In genomic region chr6:84657486-84657885, GRCh38 we compare ENCODE assay signal across 25 cellular contexts.
DNase-seq lines count a peak whose midpoint lies in the region; FAIRE-seq and TF ChIP-seq lines count a peak whose summit lies in the region.
"Had no signal": no experiment of that assay in that cellular context is flagged by ENCODE, and none has a peak within 500 bp of the region (broad histone marks: within the 10 kb centered on the region; RNA-seq: fewer than 3 reads in every experiment).

No MANE protein-coding gene starts in this region.

- no peak for FAIRE-seq in frontal cortex (lab: Jason Lieb, UNC)
- FAIRE-seq: A204.1, GM18507, HTR-8/SVneo had no signal

- no peaks in the 10 kb centered on the region for H3K79me2 ChIP-seq in mammary epithelial cell (ENCODE audit: insufficient read depth, low read length)

- H3K27me3 ChIP-seq in mammary epithelial cell (ENCODE audit: insufficient read depth, low read length): no peaks in the 10 kb centered on the region
- H3K27me3 ChIP-seq in breast epithelium: no peaks in the 10 kb centered on the region
- H3K27me3 ChIP-seq: BE2C, SJSA1 had no signal

- no TSS peak for BruUV-seq in mammary epithelial cell (replicated peaks; lab: Mats Ljungman, UMichigan)

- H3K4me3 ChIP-seq in mammary epithelial cell (replicated peaks in 1 of 3; ENCODE audit: insufficient read depth in 1 of 3, low read depth in 2 of 3, low read length in 3 of 3): no peak overlapping the region
- H3K4me3 ChIP-seq in breast epithelium: no peak overlapping the region
- no peak overlapping the region for H3K4me3 ChIP-seq in fibroblast of the aortic adventitia (ENCODE audit: low read depth, low read length)
- H3K4me3 ChIP-seq: GM23248, SJSA1 had no signal

- H3K4me1 ChIP-seq in mammary epithelial cell (ENCODE audit: insufficient read depth, low read length): no peaks in the 10 kb centered on the region
- no peaks in the 10 kb centered on the region for H3K4me1 ChIP-seq in breast epithelium

- intact Hi-C loops in mammary epithelial cell (cut with micrococcal nuclease) (no loop called here), breast epithelium (cut with DNase I; ENCODE audit: low total_unique reads) (no loop called here)
- intact Hi-C loops in activated naive CD4-positive, alpha-beta T cell treated with anti-CD3 and anti-CD28 coated beads for 36 hours (cut with micrococcal nuclease): no loop called here

- no peak overlapping the region for H3K4me3 Mint-ChIP-seq in activated naive CD4-positive, alpha-beta T cell treated with anti-CD3 and anti-CD28 coated beads for 36 hours

- H3K9me3 Mint-ChIP-seq in activated naive CD4-positive, alpha-beta T cell treated with anti-CD3 and anti-CD28 coated beads for 36 hours: no peaks in the 10 kb centered on the region

- in situ Hi-C loops in mammary epithelial cell (cut with MboI; ENCODE audit: low sequenced_read_pairs in 2 of 2): no loop called here

- dilution Hi-C loops in mammary epithelial cell (cut with HindIII; ENCODE audit: low sequenced_read_pairs): no loop called here

- 50% methylated on average over 2 of the region's 2 CpGs for WGBS in mammary epithelial cell (ENCODE audit: low coverage, missing lambda C conversion rate)

- no peaks in the 10 kb centered on the region for H3K36me3 Mint-ChIP-seq in activated naive CD4-positive, alpha-beta T cell treated with anti-CD3 and anti-CD28 coated beads for 36 hours (ENCODE audit: low read depth)

- H3K9me3 ChIP-seq in mammary epithelial cell (replicated peaks; ENCODE audit: insufficient read depth, low read length) (no peaks in the 10 kb centered on the region), breast epithelium (no peaks in the 10 kb centered on the region)
- H3K9me3 ChIP-seq: BE2C, SJSA1 had no signal

- H3K27ac Mint-ChIP-seq in activated naive CD4-positive, alpha-beta T cell treated with anti-CD3 and anti-CD28 coated beads for 36 hours: no peak overlapping the region

- no peaks in the 10 kb centered on the region for H4K20me1 ChIP-seq in mammary epithelial cell (ENCODE audit: insufficient read depth, low read length)

- H3K27me3 Mint-ChIP-seq in activated naive CD4-positive, alpha-beta T cell treated with anti-CD3 and anti-CD28 coated beads for 36 hours (ENCODE audit: low read depth): no peaks in the 10 kb centered on the region

- DNase-seq in mammary epithelial cell (peak; percentile 17), breast epithelium (ENCODE audit: low spot score in 2 of 2) (no peak), RPMI7951 (ENCODE audit: low read depth) (peak; percentile 58), fibroblast of the aortic adventitia (ENCODE audit: low read depth) (peak; percentile 4), frontal cortex (ENCODE audit: low spot score in 2 of 2) (no peak), activated gamma-delta T cell (lab: John Stamatoyannopoulos, UW) (no peak), COLO829 (ENCODE audit: low spot score) (no peak)
- DNase-seq in activated naive CD4-positive, alpha-beta T cell treated with anti-CD3 and anti-CD28 coated beads for 36 hours: no peak
- DNase-seq: BE2C, COR-L47, DND-41, GDM1, GM23248, HCEC 1CT, KG1, NCI-H1092 treated with DMSO at 0.1 percent for 48 hours, NCI-H146, NCI-H2029, NCI-H2227 treated with DMSO at 0.1 percent for 48 hours, NCI-H510A treated with DMSO at 0.1 percent for 48 hours, NCI-H748 treated with DMSO at 0.1 percent for 48 hours had no signal

- no peaks in the 10 kb centered on the region for H3K36me3 ChIP-seq in mammary epithelial cell (ENCODE audit: insufficient read depth, low read length)
- no peaks in the 10 kb centered on the region for H3K36me3 ChIP-seq in breast epithelium
- H3K36me3 ChIP-seq: BE2C, SJSA1 had no signal

- H2AFZ ChIP-seq in mammary epithelial cell (ENCODE audit: low read depth, low read length): no peak overlapping the region
- H2AFZ ChIP-seq: GM23248 had no signal

- H3K27ac ChIP-seq in mammary epithelial cell (ENCODE audit: insufficient read depth, low read depth, low read length) (no peak overlapping the region), breast epithelium (no peak overlapping the region)
- H3K27ac ChIP-seq: GM23248, SJSA1 had no signal

- TF ChIP-seq POLR2A in breast epithelium (IDR thresholded peaks at IDR 0.05): no peak

- CTCF ChIA-PET in mammary epithelial cell (lab: Charles Lee; ENCODE audit: low non-redundant PET): no interaction called here
- CTCF ChIA-PET in activated naive CD4-positive, alpha-beta T cell treated with anti-CD3 and anti-CD28 coated beads for 36 hours (lab: Charles Lee): no interaction called here

- TF ChIP-seq CTCF in mammary epithelial cell (conservative IDR thresholded peaks at IDR 0.05 in 1 of 2, IDR thresholded peaks at IDR 0.05 in 1 of 2; ENCODE audit: extremely low read depth in 1 of 2, insufficient read depth in 1 of 2, low read depth in 1 of 2, low read length in 2 of 2): no peak
- TF ChIP-seq CTCF in breast epithelium (IDR thresholded peaks at IDR 0.05): no peak
- no peak for TF ChIP-seq CTCF in fibroblast of the aortic adventitia (IDR thresholded peaks at IDR 0.05; ENCODE audit: insufficient read depth, low read length)

- no peaks in the 10 kb centered on the region for H3K4me1 Mint-ChIP-seq in activated naive CD4-positive, alpha-beta T cell treated with anti-CD3 and anti-CD28 coated beads for 36 hours (ENCODE audit: low read depth)

- no peak overlapping the region for H3K4me2 ChIP-seq in mammary epithelial cell (ENCODE audit: insufficient read depth, low read depth, low read length)

- no peak overlapping the region for H3K9ac ChIP-seq in mammary epithelial cell (ENCODE audit: insufficient read depth, low read length)
- H3K9ac ChIP-seq: GM23248 had no signal

Comparison
In these comparisons a context has a peak if more than half of its experiments do, and no peak if none do; other contexts are left out.
1. DNase-seq: peak in mammary epithelial cell (single experiment), RPMI7951 (single experiment) and fibroblast of the aortic adventitia (single experiment); none in breast epithelium (0 of 2), activated naive CD4-positive, alpha-beta T cell treated with anti-CD3 and anti-CD28 coated beads for 36 hours (single experiment), frontal cortex (0 of 2), activated gamma-delta T cell (single experiment) and COLO829 (single experiment).